In genomic region chr3:160378331-160379109, GRCh38 we compare ENCODE assay signal across 19 cellular contexts. TPM values are rescaled to one million over a fixed set of nuclear protein-coding genes. Genes with fewer than 3 reads are reported as not detected.
DNase-seq lines count a peak whose midpoint lies in the region; ATAC-seq, FAIRE-seq and TF ChIP-seq lines count a peak whose summit lies in the region.
"Had no signal": no experiment of that assay in that cellular context is flagged by ENCODE, and none has a peak within 500 bp of the region (broad histone marks: within the 10 kb centered on the region; RNA-seq: fewer than 3 reads in every experiment).

No MANE protein-coding gene starts in this region.

- H3K36me3 Mint-ChIP-seq in HFFc6 (ENCODE audit: low read depth), result peaks cover 17% of the 10 kb centered on the region
- H3K36me3 Mint-ChIP-seq in activated CD4-positive, alpha-beta memory T cell treated with anti-CD3 and anti-CD28 coated beads, Interleukin-2, amount 10 ng/mL, durations not matched to agents 7 days and 5 days (ENCODE audit: low read depth), result peaks cover 30% of the 10 kb centered on the region

- TF ChIP-seq CTCF in HFFc6 (IDR thresholded peaks at IDR 0.05), result no peak
- no peak for TF ChIP-seq CTCF in bronchial epithelial cell (IDR thresholded peaks at IDR 0.05; ENCODE audit: insufficient read depth, low read length, severe bottlenecking)
- TF ChIP-seq CTCF in fibroblast of villous mesenchyme (IDR thresholded peaks at IDR 0.05; ENCODE audit: insufficient read depth, low read depth, low read length), result no peak

- H3K79me2 ChIP-seq in ACC112 (ENCODE audit: control insufficient read depth, insufficient read depth, low read length, unreplicated experiment), result peaks cover 7% of the 10 kb centered on the region

- no peak overlapping the region; the same call in 1 of the 2 replicates for H3K4me3 Mint-ChIP-seq in HFFc6
- no peak overlapping the region for H3K4me3 Mint-ChIP-seq in activated CD4-positive, alpha-beta memory T cell treated with anti-CD3 and anti-CD28 coated beads, Interleukin-2, amount 10 ng/mL, durations not matched to agents 7 days and 5 days
- H3K4me3 Mint-ChIP-seq: CD8-positive, alpha-beta memory T cell had no signal

- CTCF ChIA-PET in activated CD4-positive, alpha-beta memory T cell treated with anti-CD3 and anti-CD28 coated beads, Interleukin-2, amount 10 ng/mL, durations not matched to agents 7 days and 5 days (lab: Charles Lee), result no interaction called here

- no peaks in the 10 kb centered on the region for H3K9me3 Mint-ChIP-seq in HFFc6
- no peaks in the 10 kb centered on the region for H3K9me3 Mint-ChIP-seq in activated CD4-positive, alpha-beta memory T cell treated with anti-CD3 and anti-CD28 coated beads, Interleukin-2, amount 10 ng/mL, durations not matched to agents 7 days and 5 days
- H3K9me3 Mint-ChIP-seq: CD8-positive, alpha-beta memory T cell had no signal

- POLR2A ChIA-PET in activated CD4-positive, alpha-beta memory T cell treated with anti-CD3 and anti-CD28 coated beads, Interleukin-2, amount 10 ng/mL, durations not matched to agents 7 days and 5 days (lab: Charles Lee), result no interaction called here

- peaks cover 77% of the 10 kb centered on the region for H3K4me1 Mint-ChIP-seq in HFFc6 (ENCODE audit: low read depth)
- H3K4me1 Mint-ChIP-seq in activated CD4-positive, alpha-beta memory T cell treated with anti-CD3 and anti-CD28 coated beads, Interleukin-2, amount 10 ng/mL, durations not matched to agents 7 days and 5 days, result no peaks in the 10 kb centered on the region
- H3K4me1 Mint-ChIP-seq: CD8-positive, alpha-beta memory T cell had no signal

- H3K4me3 ChIP-seq in ACC112 (ENCODE audit: low read depth, low read length) (peak overlapping the region; percentile 58), bronchial epithelial cell (ENCODE audit: low read depth, low read length) (no peak overlapping the region), fibroblast of villous mesenchyme (ENCODE audit: low read depth, low read length) (no peak overlapping the region)
- H3K4me3 ChIP-seq: BLaER1 treated with 17β-estradiol and CSF1 and Interleukin-3, amounts not matched to agents 10 nM and 100 nM had no signal

- DNase-seq in HFFc6, result peak; percentile 25
- DNase-seq in bronchial epithelial cell (ENCODE audit: low read depth), result peak; percentile 10
- DNase-seq in fibroblast of villous mesenchyme (ENCODE audit: low read depth), result peak; percentile 87
- no peak for DNase-seq in KBM-7
- no peak for DNase-seq in NCI-H345 treated with DMSO at 0.1 percent for 48 hours (lab: John Stamatoyannopoulos, UW; ENCODE audit: unreplicated experiment)
- DNase-seq in activated CD4-positive, alpha-beta memory T cell treated with anti-CD3 and anti-CD28 coated beads, Interleukin-2, amount 10 ng/mL, durations not matched to agents 7 days and 5 days, result no peak
- DNase-seq: CD8-positive, alpha-beta memory T cell; GF-D8; MV-4-11; NCI-H1417 treated with DMSO at 0.1 percent for 48 hours; NCI-H1930; NCI-H446 treated with DMSO at 0.1 percent for 48 hours had no signal

- H3K36me3 ChIP-seq in ACC112 (ENCODE audit: insufficient read depth, low read length), result peaks cover 12% of the 10 kb centered on the region
- peaks cover 2% of the 10 kb centered on the region for H3K36me3 ChIP-seq in bronchial epithelial cell (ENCODE audit: control insufficient read depth, insufficient read depth, low read length)

- no peak overlapping the region for H3K27ac Mint-ChIP-seq in HFFc6
- H3K27ac Mint-ChIP-seq in activated CD4-positive, alpha-beta memory T cell treated with anti-CD3 and anti-CD28 coated beads, Interleukin-2, amount 10 ng/mL, durations not matched to agents 7 days and 5 days, result no peak overlapping the region
- H3K27ac Mint-ChIP-seq: CD8-positive, alpha-beta memory T cell had no signal

- H3K27me3 Mint-ChIP-seq in HFFc6 (ENCODE audit: insufficient read depth), result no peaks in the 10 kb centered on the region; the same call in 1 of the 2 replicates
- no peaks in the 10 kb centered on the region for H3K27me3 Mint-ChIP-seq in activated CD4-positive, alpha-beta memory T cell treated with anti-CD3 and anti-CD28 coated beads, Interleukin-2, amount 10 ng/mL, durations not matched to agents 7 days and 5 days
- H3K27me3 Mint-ChIP-seq: CD8-positive, alpha-beta memory T cell had no signal

- in situ Hi-C loops in KBM-7 (cut with MboI; ENCODE audit: low pct_unique_long_range_greater_than_20kb, low sequenced_read_pairs), result no loop called here

- peak overlapping the region; percentile 68 for H2AFZ ChIP-seq in ACC112 (ENCODE audit: low read length, unreplicated experiment)

- no peak for ATAC-seq in GM21515 (IDR thresholded peaks at IDR 0.05; ENCODE audit: unreplicated experiment)

- FAIRE-seq in bronchial epithelial cell (lab: Jason Lieb, UNC), result no peak
- FAIRE-seq: GM12891, H54 had no signal

- peak overlapping the region; percentile 78 for H3K27ac ChIP-seq in ACC112 (ENCODE audit: low read depth, low read length)
- H3K27ac ChIP-seq: BLaER1 treated with 17β-estradiol and CSF1 and Interleukin-3, amounts not matched to agents 10 nM and 100 nM; HL-60; RWPE1 had no signal

- H3K4me1 ChIP-seq in ACC112 (ENCODE audit: control insufficient read depth, insufficient read depth, low read length, unreplicated experiment), result peaks cover 73% of the 10 kb centered on the region
- H3K4me1 ChIP-seq: BLaER1 treated with 17β-estradiol and CSF1 and Interleukin-3, amounts not matched to agents 10 nM and 100 nM had no signal

- H3K27me3 ChIP-seq in ACC112 (ENCODE audit: insufficient read depth, low read length), result no peaks in the 10 kb centered on the region
- no peaks in the 10 kb centered on the region for H3K27me3 ChIP-seq in bronchial epithelial cell (ENCODE audit: control insufficient read depth, insufficient read depth, low read length)
- H3K27me3 ChIP-seq: BLaER1 treated with 17β-estradiol and CSF1 and Interleukin-3, amounts not matched to agents 10 nM and 100 nM had no signal

RNA-seq across cellular contexts. Expression of gene IFT80, which starts 20.5 kb away (rescaled TPM):
- total RNA-seq in HFFc6 (2021; fragmentation: NEBNext Ultra II Directional; extraction: Animal tissue kit (Norgen Biotek cat#: 25700)), result 10 to 100 TPM; 23.4 to 28.1 (median 24.6) TPM
- total RNA-seq in bronchial epithelial cell (16.5 and 16.8 TPM in 2 replicates), fibroblast of villous mesenchyme (39.0 and 47.9 TPM in 2 replicates)
- total RNA-seq in activated CD4-positive, alpha-beta memory T cell treated with anti-CD3 and anti-CD28 coated beads, Interleukin-2, amount 10 ng/mL, durations not matched to agents 7 days and 5 days, result 10 to 100 TPM; 22.8 to 25.9 TPM

RNA-seq across cellular contexts. Expression of gene SMC4, which starts 20.9 kb away (rescaled TPM):
- total RNA-seq in HFFc6 (2021; fragmentation: NEBNext Ultra II Directional; extraction: Animal tissue kit (Norgen Biotek cat#: 25700)), result 100 to 1,000 TPM in 5 of 6 experiments, 10 to 100 TPM in 1; 58.2 to 116 (median 106) TPM
- total RNA-seq in bronchial epithelial cell, result 12.1 and 12.8 TPM in 2 replicates
- total RNA-seq in fibroblast of villous mesenchyme, result 63.5 and 88.5 TPM in 2 replicates
- total RNA-seq in activated CD4-positive, alpha-beta memory T cell treated with anti-CD3 and anti-CD28 coated beads, Interleukin-2, amount 10 ng/mL, durations not matched to agents 7 days and 5 days, result 100 to 1,000 TPM; 217 to 222 TPM

Comparison
In these comparisons a context has a peak if more than half of its experiments do, and no peak if none do; other contexts are left out.
1. DNase-seq: peak in HFFc6 (single experiment), bronchial epithelial cell (single experiment) and fibroblast of villous mesenchyme (single experiment); none in KBM-7 (single experiment), NCI-H345 treated with DMSO at 0.1 percent for 48 hours (single experiment) and activated CD4-positive, alpha-beta memory T cell treated with anti-CD3 and anti-CD28 coated beads, Interleukin-2, amount 10 ng/mL, durations not matched to agents 7 days and 5 days (single experiment).